18 cellular contexts compared by ENCODE assay signal in the genomic region with DNA sequence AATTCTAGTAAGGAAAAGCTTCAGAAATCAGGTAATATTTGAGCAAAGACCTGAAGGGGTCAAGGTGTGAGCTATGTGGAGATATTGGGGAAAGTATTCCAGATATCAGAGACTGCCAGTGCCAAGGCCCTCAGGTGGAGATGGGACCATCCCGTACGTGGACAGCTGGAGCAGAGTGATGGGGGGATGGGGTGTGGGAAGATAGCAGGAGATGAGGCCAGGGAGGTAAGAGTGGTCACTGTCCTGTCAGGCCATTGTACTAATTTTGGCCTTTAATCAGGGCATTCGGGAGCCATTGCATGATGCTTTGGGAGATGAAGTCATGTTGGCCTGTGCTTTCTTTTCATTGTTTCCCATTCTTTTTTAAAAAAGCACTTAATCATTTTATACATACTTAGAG. TPM values are rescaled to one million over a fixed set of nuclear protein-coding genes. Genes with fewer than 3 reads are reported as not detected.
DNase-seq lines count a peak whose midpoint lies in the region; ATAC-seq, FAIRE-seq and TF ChIP-seq lines count a peak whose summit lies in the region.
"Had no signal": no experiment of that assay in that cellular context is flagged by ENCODE, and none has a peak within 500 bp of the region (broad histone marks: within the 10 kb centered on the region; RNA-seq: fewer than 3 reads in every experiment).

No MANE protein-coding gene starts in this region.

- no peak for TF ChIP-seq RAD21 in H1 (IDR thresholded peaks at IDR 0.05 in 1 of 2, conservative IDR thresholded peaks at IDR 0.05 in 1 of 2; ENCODE audit: low read depth in 2 of 2, low read length in 2 of 2)

- peaks cover 50 to 77% (median 62%) of the 10 kb centered on the region in 4 donors for H3K4me1 Mint-ChIP-seq in CD4-positive, alpha-beta memory T cell

- H3K79me1 ChIP-seq in H1 (ENCODE audit: low read depth, low read length): peaks cover 4% of the 10 kb centered on the region; the same call in 1 of the 2 replicates

- peaks cover 63% of the 10 kb centered on the region for H3K4me1 ChIP-seq in CD4-positive, alpha-beta memory T cell (ENCODE audit: insufficient read depth, low read length)
- peaks cover 23% of the 10 kb centered on the region for H3K4me1 ChIP-seq in OCI-LY1 (ENCODE audit: insufficient read depth, low read length, severe bottlenecking)
- peaks cover 0 to 2% (median under 1%) of the 10 kb centered on the region in 4 experiments; a peak in 2 of 7 replicates for H3K4me1 ChIP-seq in H1 (replicated peaks in 1 of 4; ENCODE audit: control insufficient read depth in 3 of 4, insufficient read depth in 4 of 4, low read length in 3 of 4)
- H3K4me1 ChIP-seq in spleen: peaks cover 0 to 77% (median 54%) of the 10 kb centered on the region in 6 donors
- H3K4me1 ChIP-seq: BE2C had no signal

- no peak for TF ChIP-seq CTCF in OCI-LY1 (IDR thresholded peaks at IDR 0.05; ENCODE audit: low read length)
- no peak for TF ChIP-seq CTCF in H1 (IDR thresholded peaks at IDR 0.05; ENCODE audit: control extremely low read depth in 1 of 3, insufficient read depth in 1 of 3, low read depth in 1 of 3, low read length in 3 of 3)
- TF ChIP-seq CTCF in spleen (IDR thresholded peaks at IDR 0.05 in 8 of 11, conservative IDR thresholded peaks at IDR 0.05 in 3 of 11): no peak

- no peak overlapping the region for H2BK15ac ChIP-seq in H1 (ENCODE audit: low read length)

- H2AFZ ChIP-seq in OCI-LY1 (ENCODE audit: low read length) (no peak overlapping the region), H1 (ENCODE audit: low read length) (no peak overlapping the region)

- intact Hi-C loops in CD4-positive, alpha-beta memory T cell (cut with micrococcal nuclease): loop anchor here (5.0 kb wide), 1 partner anchor 36 kb away; a partner anchor contains a TSS
- intact Hi-C loops in spleen (cut with DNase I; ENCODE audit: low total_unique reads): loop anchor here (5.0 to 10.0 kb wide), 3 partner anchors 114 to 234 kb away; a partner anchor contains a TSS
- intact Hi-C loops in left ventricle myocardium superior (cut with micrococcal nuclease): loop anchor here (10.0 kb wide), 1 partner anchor 164 kb away; no protein-coding TSS in a partner anchor

- POLR2A ChIA-PET in CD4-positive, alpha-beta memory T cell (lab: Charles Lee; ENCODE audit: partially characterized antibody): interaction anchor here (0.6 to 9.6 kb wide), 23 partner anchors 12 to 234 kb away, joined by 3 to 349 read pairs (median 11); a partner anchor contains a TSS
- POLR2A ChIA-PET in H1 (lab: Charles Lee; ENCODE audit: partially characterized antibody): interaction anchor here (0.8 kb wide), 1 partner anchor 27 kb away, joined by 3 read pairs; no protein-coding TSS in a partner anchor

- H3F3A ChIP-seq in OCI-LY1 (ENCODE audit: insufficient read depth, low read length): no peaks in the 10 kb centered on the region

- H2BK20ac ChIP-seq in H1 (ENCODE audit: low read length): no peak overlapping the region

- peak overlapping the region in 5 of 8 donors; percentile 13 to 55 (median 23) for H3K4me3 Mint-ChIP-seq in CD4-positive, alpha-beta memory T cell

- H3K14ac ChIP-seq in H1 (ENCODE audit: insufficient read length): no peak overlapping the region

- no peak overlapping the region for H4K91ac ChIP-seq in H1 (replicated peaks; ENCODE audit: insufficient read length, low read length)

- no peak overlapping the region for H3K4me3 ChIP-seq in CD4-positive, alpha-beta memory T cell (ENCODE audit: low read length in 2 of 2)
- no peak overlapping the region for H3K4me3 ChIP-seq in OCI-LY1 (ENCODE audit: low read depth, low read length, poor library complexity, severe bottlenecking)
- no peak overlapping the region for H3K4me3 ChIP-seq in H1 (ENCODE audit: extremely low read depth in 1 of 4, insufficient read depth in 2 of 4, low read depth in 3 of 4, low read length in 4 of 4)
- no peak overlapping the region for H3K4me3 ChIP-seq in spleen

- TF ChIP-seq POLR2A in H1 (IDR thresholded peaks at IDR 0.05; ENCODE audit: control extremely low read depth in 1 of 2, low read depth in 2 of 2, low read length in 2 of 2) (no peak), spleen (IDR thresholded peaks at IDR 0.05) (no peak)

- H3K27ac ChIP-seq in CD4-positive, alpha-beta memory T cell (ENCODE audit: low read depth, low read length): no peak overlapping the region
- H3K27ac ChIP-seq in OCI-LY1 (ENCODE audit: low read depth, low read length, poor library complexity, severe bottlenecking) (peak overlapping the region; percentile 23), H1 (ENCODE audit: low read depth, low read length) (no peak overlapping the region), spleen (peak overlapping the region; percentile 17 to 89 (median 78))

- H3K79me2 ChIP-seq in OCI-LY1 (ENCODE audit: insufficient read depth, low read length): no peaks in the 10 kb centered on the region
- H3K79me2 ChIP-seq in H1 (ENCODE audit: control insufficient read depth in 1 of 2, insufficient read depth in 2 of 2, low read length in 2 of 2): no peaks in the 10 kb centered on the region; a peak in 1 of 4 replicates

- H3K9ac ChIP-seq in OCI-LY1 (ENCODE audit: low read length) (no peak overlapping the region), H1 (replicated peaks in 1 of 4; ENCODE audit: extremely low read depth in 1 of 4, low read depth in 3 of 4, low read length in 3 of 4) (no peak overlapping the region)

- H2BK5ac ChIP-seq in H1 (ENCODE audit: low read depth, low read length): no peak overlapping the region

- H3K4ac ChIP-seq in H1 (replicated peaks; ENCODE audit: insufficient read length, low read depth, low read length): no peak overlapping the region

- H4K20me1 ChIP-seq in OCI-LY1 (ENCODE audit: insufficient read depth, low read length): no peaks in the 10 kb centered on the region
- peaks cover 0 to 1% of the 10 kb centered on the region in 2 experiments for H4K20me1 ChIP-seq in H1 (replicated peaks in 1 of 2; ENCODE audit: control insufficient read depth in 1 of 2, insufficient read depth in 2 of 2, low read length in 2 of 2)

- CTCF ChIA-PET in CD4-positive, alpha-beta memory T cell (lab: Charles Lee; ENCODE audit: partially characterized antibody): interaction anchor here (1.6 to 15.1 kb wide), 15 partner anchors 12 to 234 kb away, joined by 6 to 567 read pairs (median 44); a partner anchor contains a TSS
- CTCF ChIA-PET in H1 (lab: Charles Lee; ENCODE audit: partially characterized antibody): interaction anchor here (1.0 to 10.8 kb wide), 18 partner anchors 9 to 172 kb away, joined by 3 to 242 read pairs (median 6); a partner anchor contains a TSS

- H4K8ac ChIP-seq in H1 (ENCODE audit: extremely low read depth, insufficient read depth, low read length): peak overlapping the region; percentile 75; the same call in 1 of the 2 replicates

- no peaks in the 10 kb centered on the region for H3K36me3 ChIP-seq in CD4-positive, alpha-beta memory T cell (ENCODE audit: insufficient read depth, low read length)
- H3K36me3 ChIP-seq in OCI-LY1 (ENCODE audit: insufficient read depth, low read length): peaks cover 12% of the 10 kb centered on the region; the same call in 1 of the 2 replicates
- H3K36me3 ChIP-seq in H1 (ENCODE audit: control insufficient read depth in 2 of 4, insufficient read depth in 4 of 4, low read length in 3 of 4): 0 out of 8 replicates have a peak, but pooled peaks cover 0 to 3% (median 0%) of the 10 kb centered on the region in 4 experiments
- peaks cover 0 to 16% (median 8%) of the 10 kb centered on the region in 6 donors for H3K36me3 ChIP-seq in spleen

- no peak for TF ChIP-seq EP300 in H1 (IDR thresholded peaks at IDR 0.05; ENCODE audit: borderline replicate concordance in 1 of 2, low read depth in 2 of 2, low read length in 2 of 2)

- WGBS in H1 (ENCODE audit: extremely low coverage in 1 of 2, insufficient coverage in 1 of 2, insufficient read length in 1 of 2, insufficient replicate concordance in 2 of 2, low coverage in 1 of 2, low lambda C conversion rate in 2 of 2, missing lambda C conversion rate in 1 of 2), 2 experiments: 96% methylated on average over 3 of the region's 3 CpGs; no CpG with 5 or more reads in 1 of the 2 experiments
- WGBS in spleen, 5 donors: 79 to 90% (median 86%) methylated on average over 3 of the region's 3 CpGs

- no peak overlapping the region for H3K56ac ChIP-seq in H1 (replicated peaks; ENCODE audit: insufficient read length, low read depth, low read length)

- no peak for FAIRE-seq in H1 (lab: Jason Lieb, UNC)
- FAIRE-seq: islet of Langerhans had no signal

- peaks cover 2% of the 10 kb centered on the region; the same call in 1 of the 2 replicates for H3K23me2 ChIP-seq in H1 (ENCODE audit: low read depth, low read length)

- no peaks in the 10 kb centered on the region for H3K27me3 Mint-ChIP-seq in CD4-positive, alpha-beta memory T cell

- no peak overlapping the region for H2BK12ac ChIP-seq in H1 (ENCODE audit: low read depth, low read length)

- H4K5ac ChIP-seq in H1 (ENCODE audit: insufficient read length, low read depth, low read length): no peak overlapping the region

- no peak overlapping the region for H3K18ac ChIP-seq in H1 (ENCODE audit: extremely low read depth, low read length)

- peak overlapping the region; percentile 66 to 98 (median 95) for H3K27ac Mint-ChIP-seq in CD4-positive, alpha-beta memory T cell

- H3K36me3 Mint-ChIP-seq in CD4-positive, alpha-beta memory T cell: peaks cover 18 to 24% of the 10 kb centered on the region in 2 donors

- H3K9me2 ChIP-seq in OCI-LY1 (ENCODE audit: low read depth, low read length): no peaks in the 10 kb centered on the region

- DNase-seq in CD4-positive, alpha-beta memory T cell: no peak
- DNase-seq in H1 (ENCODE audit: low read depth in 1 of 2, low spot score in 2 of 2): no peak
- no peak for DNase-seq in spleen
- no peak for DNase-seq in HK-2 (ENCODE audit: unreplicated experiment)
- DNase-seq in left ventricle myocardium superior: no peak
- DNase-seq: activated gamma-delta T cell treated with Interleukin-2 at 50 U/mL for 16 hours, BE2C, DMS53, mesenchymal stem cell, NCI-H2107, NCI-H748 treated with DMSO at 0.1 percent for 48 hours had no signal

- H3K27me3 ChIP-seq in CD4-positive, alpha-beta memory T cell (ENCODE audit: insufficient read depth, low read length): no peaks in the 10 kb centered on the region
- H3K27me3 ChIP-seq in OCI-LY1 (ENCODE audit: insufficient read depth, low read length): no peaks in the 10 kb centered on the region
- no peaks in the 10 kb centered on the region for H3K27me3 ChIP-seq in H1 (replicated peaks in 1 of 4; ENCODE audit: control insufficient read depth in 3 of 4, extremely low read depth in 1 of 4, insufficient read depth in 3 of 4, low read length in 3 of 4)
- H3K27me3 ChIP-seq in spleen (replicated peaks in 1 of 7): no peaks in the 10 kb centered on the region
- H3K27me3 ChIP-seq: BE2C had no signal

- H2BK120ac ChIP-seq in H1 (replicated peaks; ENCODE audit: low read depth, low read length): no peak overlapping the region

- no peak overlapping the region for H3K4me2 ChIP-seq in OCI-LY1 (ENCODE audit: low read length)
- no peak overlapping the region for H3K4me2 ChIP-seq in H1 (ENCODE audit: insufficient read depth in 1 of 2, low read depth in 2 of 2, low read length in 2 of 2)

- no peak overlapping the region for H2AK5ac ChIP-seq in H1 (ENCODE audit: low read depth, low read length)

- H3K9me3 Mint-ChIP-seq in CD4-positive, alpha-beta memory T cell: peaks cover 0 to 17% (median 5%) of the 10 kb centered on the region in 8 donors

- H3K23ac ChIP-seq in H1 (ENCODE audit: insufficient read length): no peak overlapping the region

- no peak for ATAC-seq in activated CD4-positive, CD25-positive, alpha-beta regulatory T cell treated with anti-CD3 and anti-CD28 coated beads, Interleukin-2, amount 50 U/mL, for 24 hours
- no peak for ATAC-seq in left ventricle myocardium superior
- ATAC-seq: Panc1, SK-N-SH treated with all-trans-retinoic acid at 6 μM for 48 hours had no signal

- H3K9me3 ChIP-seq in CD4-positive, alpha-beta memory T cell (ENCODE audit: control insufficient read depth in 1 of 2, low read length in 2 of 2): no peaks in the 10 kb centered on the region
- H3K9me3 ChIP-seq in OCI-LY1 (ENCODE audit: low read length): no peaks in the 10 kb centered on the region
- H3K9me3 ChIP-seq in H1 (ENCODE audit: insufficient read depth in 2 of 2, low read depth in 1 of 2, low read length in 1 of 2): no peaks in the 10 kb centered on the region
- H3K9me3 ChIP-seq in spleen: peaks cover 0 to 9% (median 7%) of the 10 kb centered on the region in 8 donors
- H3K9me3 ChIP-seq: BE2C had no signal

RNA-seq across cellular contexts. Expression of a gene that starts 13.1 kb away (rescaled TPM):
- total RNA-seq in CD4-positive, alpha-beta memory T cell: 10 to 100 TPM; 21.5 to 22.8 TPM
- polyA plus RNA-seq in CD4-positive, alpha-beta memory T cell: 10 to 100 TPM; 23.1 to 29.5 TPM
- total RNA-seq in H1 (2021; fragmentation: NEBNext Ultra II Directional; extraction: Animal tissue kit (Norgen Biotek cat#: 25700)): not detected in 2 replicates
- polyA plus RNA-seq in H1 (2011; rRNA removed) (not detected in 2 replicates), spleen (10 to 100 TPM; 25.6 to 33.9 (median 29.4) TPM)
- polyA plus RNA-seq in H1 (2011; cell fraction: cytosol; rRNA removed): not detected
- polyA plus RNA-seq in H1 (2011; cell fraction: nucleus; rRNA removed): not detected
- polyA plus RNA-seq in H1 (2012, experiment 1 of 2): not detected in 4 replicates
- polyA plus RNA-seq in H1 (2012, experiment 2 of 2): not detected
- not detected for polyA plus RNA-seq in H1 (2013, experiment 1 of 2)
- polyA plus RNA-seq in H1 (2013, experiment 2 of 2): not detected
- polyA minus RNA-seq in H1 (2011; rRNA and poly(A)+ RNA removed): not detected in 2 replicates
- not detected for polyA minus RNA-seq in H1 (2011; cell fraction: cytosol; rRNA and poly(A)+ RNA removed)
- polyA minus RNA-seq in H1 (2011; cell fraction: nucleus; rRNA and poly(A)+ RNA removed): not detected
- total RNA-seq in spleen (10 to 100 TPM in 6 of 7 donors, 1 to 10 TPM in 1; 9.6 to 21.8 (median 15.3) TPM), left ventricle myocardium superior (not detected)
- total RNA-seq: dermis microvascular lymphatic vessel endothelial cell, temporal lobe had no signal

RNA-seq across cellular contexts. Expression of a gene that starts 36.0 kb away (rescaled TPM):
- 100 to 1,000 TPM; 203 to 204 TPM for total RNA-seq in CD4-positive, alpha-beta memory T cell
- 100 to 1,000 TPM; 563 to 954 TPM for polyA plus RNA-seq in CD4-positive, alpha-beta memory T cell
- total RNA-seq in H1 (2021; fragmentation: NEBNext Ultra II Directional; extraction: Animal tissue kit (Norgen Biotek cat#: 25700)): not detected in 2 replicates
- polyA plus RNA-seq in H1 (2011; rRNA removed): not detected in 2 replicates
- not detected for polyA plus RNA-seq in H1 (2011; cell fraction: cytosol; rRNA removed)
- polyA plus RNA-seq in H1 (2011; cell fraction: nucleus; rRNA removed): not detected
- polyA plus RNA-seq in H1 (2012, experiment 1 of 2): not detected in 4 replicates
- polyA plus RNA-seq in H1 (2012, experiment 2 of 2): not detected
- not detected for polyA plus RNA-seq in H1 (2013, experiment 1 of 2)
- not detected for polyA plus RNA-seq in H1 (2013, experiment 2 of 2)
- not detected in 2 replicates for polyA minus RNA-seq in H1 (2011; rRNA and poly(A)+ RNA removed)
- not detected for polyA minus RNA-seq in H1 (2011; cell fraction: cytosol; rRNA and poly(A)+ RNA removed)
- polyA minus RNA-seq in H1 (2011; cell fraction: nucleus; rRNA and poly(A)+ RNA removed): not detected
- 10 to 100 TPM; 29.1 to 83.6 (median 53.4) TPM for total RNA-seq in spleen
- polyA plus RNA-seq in spleen: 10 to 100 TPM; 56.0 to 68.0 (median 60.6) TPM
- 2.6 TPM for total RNA-seq in left ventricle myocardium superior

Comparison
In these comparisons a context has a peak if more than half of its experiments do, and no peak if none do; other contexts are left out.
1. H3K27ac ChIP-seq: peak in OCI-LY1 (single experiment) and spleen (8 of 8); none in CD4-positive, alpha-beta memory T cell (single experiment) and H1 (single experiment).
2. RNA of a gene that starts 13.1 kb away (total RNA-seq): 21.5 to 22.8 TPM in CD4-positive, alpha-beta memory T cell and 9.6 to 21.8 TPM in spleen; not detected in left ventricle myocardium superior (single experiment) and not detected in H1; every median in the first group is over 10 times any median in the second.